Comparison of ENCODE assay signal across 19 cellular contexts in genomic region chr3:40455328-40455727, GRCh38. TPM values are rescaled to one million over a fixed set of nuclear protein-coding genes. Genes with fewer than 3 reads are reported as not detected.
DNase-seq lines count a peak whose midpoint lies in the region; ATAC-seq and TF ChIP-seq lines count a peak whose summit lies in the region.
"Had no signal": no experiment of that assay in that cellular context is flagged by ENCODE, and none has a peak within 500 bp of the region (broad histone marks: within the 10 kb centered on the region; RNA-seq: fewer than 3 reads in every experiment).

No MANE protein-coding gene starts in this region.

- H3K4me1 Mint-ChIP-seq in CD4-positive, CD25-positive, alpha-beta regulatory T cell, result peaks cover 13 to 62% (median 36%) of the 10 kb centered on the region in 4 donors
- H3K4me1 Mint-ChIP-seq in CD8-positive, alpha-beta T cell (ENCODE audit: low read depth), result peaks cover 49% of the 10 kb centered on the region
- H3K4me1 Mint-ChIP-seq in activated T-helper 2 cell treated with anti-CD3 and anti-CD28 coated beads, Interferon-gamma antibody, Interleukin-2, Interleukin-4, amounts not matched to agents 10 μg/mL and 5 μg/mL and 100 μg/mL, durations not matched to agents 14 hours and 24 hours and 36 hours (ENCODE audit: low read depth), result peaks cover 38% of the 10 kb centered on the region
- peaks cover 24 to 71% (median 52%) of the 10 kb centered on the region in 7 donors for H3K4me1 Mint-ChIP-seq in naive thymus-derived CD4-positive, alpha-beta T cell

- DNase-seq in CD4-positive, CD25-positive, alpha-beta regulatory T cell, result no peak
- DNase-seq in CD8-positive, alpha-beta T cell, result no peak
- no peak for DNase-seq in activated T-helper 2 cell treated with anti-CD3 and anti-CD28 coated beads, Interferon-gamma antibody, Interleukin-2, Interleukin-4, amounts not matched to agents 10 μg/mL and 5 μg/mL and 100 μg/mL, durations not matched to agents 14 hours and 24 hours and 36 hours (ENCODE audit: low spot score)
- DNase-seq in naive thymus-derived CD4-positive, alpha-beta T cell, result no peak
- DNase-seq in amygdala (lab: John Stamatoyannopoulos, UW) (no peak), GM10266 (ENCODE audit: extremely low spot score) (no peak), ascending aorta (ENCODE audit: low spot score in 2 of 2) (no peak)
- DNase-seq: AML-193; esophagus squamous epithelium; HCEC 1CT; head of caudate nucleus; left ventricle myocardium inferior; NCI-H1048; NCI-H2029 treated with DMSO at 0.1 percent for 48 hours; stimulated activated CD4-positive, alpha-beta T cell treated with anti-CD3 and anti-CD28 coated beads, Interleukin-4, amount 100 ng/mL, for 24 hours; SW 1271; WERI-Rb-1 had no signal

- no peak overlapping the region for H3K4me3 ChIP-seq in CD4-positive, CD25-positive, alpha-beta regulatory T cell (ENCODE audit: low read depth, low read length)
- no peak overlapping the region for H3K4me3 ChIP-seq in CD8-positive, alpha-beta T cell (ENCODE audit: low read depth, low read length)
- H3K4me3 ChIP-seq in naive thymus-derived CD4-positive, alpha-beta T cell (ENCODE audit: low read length), result no peak overlapping the region
- no peak overlapping the region for H3K4me3 ChIP-seq in ascending aorta
- H3K4me3 ChIP-seq: esophagus squamous epithelium, left ventricle myocardium inferior had no signal

- H3K4me1 ChIP-seq in CD4-positive, CD25-positive, alpha-beta regulatory T cell (ENCODE audit: control insufficient read depth, insufficient read depth, low read length, poor library complexity, severe bottlenecking), result peaks cover 32% of the 10 kb centered on the region
- H3K4me1 ChIP-seq in CD8-positive, alpha-beta T cell (ENCODE audit: insufficient read depth, low read length), result peaks cover 35% of the 10 kb centered on the region
- peaks cover 22 to 28% of the 10 kb centered on the region in 2 donors for H3K4me1 ChIP-seq in naive thymus-derived CD4-positive, alpha-beta T cell (ENCODE audit: control insufficient read depth in 2 of 2, insufficient read depth in 2 of 2, low read length in 2 of 2)
- H3K4me1 ChIP-seq in ascending aorta, result peaks cover 0 to 22% of the 10 kb centered on the region in 2 donors

- POLR2A ChIA-PET in CD8-positive, alpha-beta T cell (lab: Charles Lee), result no interaction called here
- POLR2A ChIA-PET in naive thymus-derived CD4-positive, alpha-beta T cell (lab: Charles Lee), result interaction anchor here (4.9 kb wide), 1 partner anchor 70 kb away, joined by 37 read pairs; the partner anchor contains the start of gene ZNF621

- no peaks in the 10 kb centered on the region for H3K9me3 ChIP-seq in CD4-positive, CD25-positive, alpha-beta regulatory T cell (ENCODE audit: control insufficient read depth in 2 of 2, low read length in 2 of 2)
- no peaks in the 10 kb centered on the region for H3K9me3 ChIP-seq in CD8-positive, alpha-beta T cell (ENCODE audit: low read length)
- no peaks in the 10 kb centered on the region for H3K9me3 ChIP-seq in naive thymus-derived CD4-positive, alpha-beta T cell (ENCODE audit: control insufficient read depth in 2 of 3, low read length in 3 of 3)
- no peaks in the 10 kb centered on the region for H3K9me3 ChIP-seq in ascending aorta
- H3K9me3 ChIP-seq: esophagus squamous epithelium, left ventricle myocardium inferior had no signal

- no peaks in the 10 kb centered on the region for H3K27me3 ChIP-seq in CD4-positive, CD25-positive, alpha-beta regulatory T cell (ENCODE audit: control insufficient read depth, insufficient read depth, low read length)
- H3K27me3 ChIP-seq in CD8-positive, alpha-beta T cell (ENCODE audit: insufficient read depth, low read length), result no peaks in the 10 kb centered on the region
- H3K27me3 ChIP-seq in naive thymus-derived CD4-positive, alpha-beta T cell (ENCODE audit: control insufficient read depth in 2 of 2, insufficient read depth in 2 of 2, low read length in 2 of 2), result no peaks in the 10 kb centered on the region
- H3K27me3 ChIP-seq in ascending aorta, result no peaks in the 10 kb centered on the region
- H3K27me3 ChIP-seq: esophagus squamous epithelium had no signal

- CTCF ChIA-PET in CD8-positive, alpha-beta T cell (lab: Charles Lee), result no interaction called here
- CTCF ChIA-PET in naive thymus-derived CD4-positive, alpha-beta T cell (lab: Charles Lee), result no interaction called here

- no peak for TF ChIP-seq CTCF in CD8-positive, alpha-beta T cell (IDR thresholded peaks at IDR 0.05)
- TF ChIP-seq CTCF in GM10266 (IDR thresholded peaks at IDR 0.05; ENCODE audit: control insufficient read depth, insufficient read depth, low read depth, missing control alignments) (no peak), ascending aorta (IDR thresholded peaks at IDR 0.05) (no peak)

- H3K4me3 Mint-ChIP-seq in CD4-positive, CD25-positive, alpha-beta regulatory T cell, result peak overlapping the region; percentile 83 to 96 (median 90)
- H3K4me3 Mint-ChIP-seq in CD8-positive, alpha-beta T cell, result peak overlapping the region; percentile 91
- H3K4me3 Mint-ChIP-seq in activated T-helper 2 cell treated with anti-CD3 and anti-CD28 coated beads, Interferon-gamma antibody, Interleukin-2, Interleukin-4, amounts not matched to agents 10 μg/mL and 5 μg/mL and 100 μg/mL, durations not matched to agents 14 hours and 24 hours and 36 hours (ENCODE audit: low read depth), result peak overlapping the region; percentile 89
- H3K4me3 Mint-ChIP-seq in naive thymus-derived CD4-positive, alpha-beta T cell, result peak overlapping the region in 8 of 10 donors; percentile 16 to 98 (median 88)

- H3K36me3 Mint-ChIP-seq in CD4-positive, CD25-positive, alpha-beta regulatory T cell, result peaks cover 16% of the 10 kb centered on the region
- peaks cover 41% of the 10 kb centered on the region for H3K36me3 Mint-ChIP-seq in CD8-positive, alpha-beta T cell
- H3K36me3 Mint-ChIP-seq in activated T-helper 2 cell treated with anti-CD3 and anti-CD28 coated beads, Interferon-gamma antibody, Interleukin-2, Interleukin-4, amounts not matched to agents 10 μg/mL and 5 μg/mL and 100 μg/mL, durations not matched to agents 14 hours and 24 hours and 36 hours (ENCODE audit: low read depth), result peaks cover 25% of the 10 kb centered on the region
- H3K36me3 Mint-ChIP-seq in naive thymus-derived CD4-positive, alpha-beta T cell, result peaks cover 0 to 22% (median 15%) of the 10 kb centered on the region in 5 donors

- H3K27ac Mint-ChIP-seq in CD4-positive, CD25-positive, alpha-beta regulatory T cell, result peak overlapping the region in 1 of 3 donors; percentile 98
- H3K27ac Mint-ChIP-seq in CD8-positive, alpha-beta T cell, result no peak overlapping the region
- no peak overlapping the region for H3K27ac Mint-ChIP-seq in activated T-helper 2 cell treated with anti-CD3 and anti-CD28 coated beads, Interferon-gamma antibody, Interleukin-2, Interleukin-4, amounts not matched to agents 10 μg/mL and 5 μg/mL and 100 μg/mL, durations not matched to agents 14 hours and 24 hours and 36 hours
- H3K27ac Mint-ChIP-seq in naive thymus-derived CD4-positive, alpha-beta T cell, result peak overlapping the region in 5 of 9 donors; percentile 36 to 98 (median 95)

- intact Hi-C loops in CD8-positive, alpha-beta T cell (cut with DNase I, micrococcal nuclease), result loop anchor here (5.0 to 10.0 kb wide), 4 partner anchors 742 to 1403 kb away; partner anchors contain the start of genes CTNNB1 (in 1 of the 2), SCN11A (in 1 of the 2) and WDR48 (in 1 of the 2)
- intact Hi-C loops in activated T-helper 2 cell treated with anti-CD3 and anti-CD28 coated beads, Interferon-gamma antibody, Interleukin-2, Interleukin-4, amounts not matched to agents 10 μg/mL and 5 μg/mL and 100 μg/mL, durations not matched to agents 14 hours and 24 hours and 36 hours (cut with micrococcal nuclease), result loop anchor here (10.0 kb wide), 1 partner anchor 1639 kb away; the partner anchor contains the start of gene TRAK1
- intact Hi-C loops in naive thymus-derived CD4-positive, alpha-beta T cell (cut with micrococcal nuclease), result loop anchor here in 1 of 2 donors (5.0 to 10.0 kb wide), 3 partner anchors 1051 to 1559 kb away; partner anchors contain the start of genes RPSA, SCN11A and WDR48
- intact Hi-C loops in ascending aorta (cut with DNase I), result loop anchor here (10.0 kb wide), 5 partner anchors 419 to 1509 kb away; partner anchors contain the start of genes SLC25A38 and ULK4

- H3K36me3 ChIP-seq in CD4-positive, CD25-positive, alpha-beta regulatory T cell (ENCODE audit: control insufficient read depth, insufficient read depth, low read length), result peaks cover 19% of the 10 kb centered on the region
- H3K36me3 ChIP-seq in CD8-positive, alpha-beta T cell (ENCODE audit: insufficient read depth, low read length), result peaks cover 19% of the 10 kb centered on the region
- peaks cover 8 to 21% (median 10%) of the 10 kb centered on the region in 3 experiments for H3K36me3 ChIP-seq in naive thymus-derived CD4-positive, alpha-beta T cell (ENCODE audit: control insufficient read depth in 2 of 3, insufficient read depth in 3 of 3, low read length in 3 of 3)
- H3K36me3 ChIP-seq in ascending aorta, result peaks cover 17 to 21% of the 10 kb centered on the region in 2 donors

- H3K9me3 Mint-ChIP-seq in CD4-positive, CD25-positive, alpha-beta regulatory T cell, result peaks cover 0 to 2% (median 0%) of the 10 kb centered on the region in 7 donors
- H3K9me3 Mint-ChIP-seq in CD8-positive, alpha-beta T cell, result no peaks in the 10 kb centered on the region
- H3K9me3 Mint-ChIP-seq in activated T-helper 2 cell treated with anti-CD3 and anti-CD28 coated beads, Interferon-gamma antibody, Interleukin-2, Interleukin-4, amounts not matched to agents 10 μg/mL and 5 μg/mL and 100 μg/mL, durations not matched to agents 14 hours and 24 hours and 36 hours, result no peaks in the 10 kb centered on the region
- peaks cover 0 to 4% (median 0%) of the 10 kb centered on the region in 11 donors for H3K9me3 Mint-ChIP-seq in naive thymus-derived CD4-positive, alpha-beta T cell

- no peak for ATAC-seq in CD4-positive, CD25-positive, alpha-beta regulatory T cell (ENCODE audit: low read depth in 2 of 2)
- no peak for ATAC-seq in CD8-positive, alpha-beta T cell
- no peak for ATAC-seq in naive thymus-derived CD4-positive, alpha-beta T cell

- H3K27ac ChIP-seq in CD4-positive, CD25-positive, alpha-beta regulatory T cell (ENCODE audit: insufficient read depth, low read length, poor library complexity, severe bottlenecking), result no peak overlapping the region
- no peak overlapping the region for H3K27ac ChIP-seq in CD8-positive, alpha-beta T cell (ENCODE audit: low read depth, low read length)
- H3K27ac ChIP-seq in naive thymus-derived CD4-positive, alpha-beta T cell (ENCODE audit: low read depth, low read length), result no peak overlapping the region
- no peak overlapping the region for H3K27ac ChIP-seq in ascending aorta
- H3K27ac ChIP-seq: esophagus squamous epithelium, KMS-11, left ventricle myocardium inferior, skin epidermis, WERI-Rb-1 had no signal

- H3K27me3 Mint-ChIP-seq in CD4-positive, CD25-positive, alpha-beta regulatory T cell, result peaks cover 6% of the 10 kb centered on the region
- H3K27me3 Mint-ChIP-seq in CD8-positive, alpha-beta T cell (ENCODE audit: low read depth), result no peaks in the 10 kb centered on the region
- H3K27me3 Mint-ChIP-seq in activated T-helper 2 cell treated with anti-CD3 and anti-CD28 coated beads, Interferon-gamma antibody, Interleukin-2, Interleukin-4, amounts not matched to agents 10 μg/mL and 5 μg/mL and 100 μg/mL, durations not matched to agents 14 hours and 24 hours and 36 hours (ENCODE audit: low read depth), result no peaks in the 10 kb centered on the region
- no peaks in the 10 kb centered on the region for H3K27me3 Mint-ChIP-seq in naive thymus-derived CD4-positive, alpha-beta T cell

RNA-seq across cellular contexts. Expression of gene RPL14, which starts 1.8 kb away (rescaled TPM):
- 2,234 TPM for total RNA-seq in CD4-positive, CD25-positive, alpha-beta regulatory T cell
- 1,000 to 10,000 TPM in 3 of 4 donors, 100 to 1,000 TPM in 1; 926 to 1,854 (median 1,324) TPM for polyA plus RNA-seq in CD4-positive, CD25-positive, alpha-beta regulatory T cell
- total RNA-seq in CD8-positive, alpha-beta T cell, result 1,000 to 10,000 TPM; 2,937 to 3,143 TPM
- total RNA-seq in activated T-helper 2 cell treated with anti-CD3 and anti-CD28 coated beads, Interferon-gamma antibody, Interleukin-2, Interleukin-4, amounts not matched to agents 10 μg/mL and 5 μg/mL and 100 μg/mL, durations not matched to agents 14 hours and 24 hours and 36 hours, result 2,421 and 2,433 TPM in 2 replicates
- total RNA-seq in naive thymus-derived CD4-positive, alpha-beta T cell, result 1,000 to 10,000 TPM; 2,135 to 3,746 (median 3,320) TPM
- polyA plus RNA-seq in naive thymus-derived CD4-positive, alpha-beta T cell, result 1,000 to 10,000 TPM; 1,689 to 2,002 TPM
- 162 TPM for total RNA-seq in ascending aorta

RNA-seq across cellular contexts. Expression of gene ZNF619, which starts 21.6 kb away (rescaled TPM):
- total RNA-seq in CD4-positive, CD25-positive, alpha-beta regulatory T cell, result 5.3 TPM
- 1 to 10 TPM; 2.1 to 4.0 (median 3.2) TPM for polyA plus RNA-seq in CD4-positive, CD25-positive, alpha-beta regulatory T cell
- total RNA-seq in CD8-positive, alpha-beta T cell, result 1 to 10 TPM; 2.2 to 4.1 TPM
- 7.8 and 9.1 TPM in 2 replicates for total RNA-seq in activated T-helper 2 cell treated with anti-CD3 and anti-CD28 coated beads, Interferon-gamma antibody, Interleukin-2, Interleukin-4, amounts not matched to agents 10 μg/mL and 5 μg/mL and 100 μg/mL, durations not matched to agents 14 hours and 24 hours and 36 hours
- total RNA-seq in naive thymus-derived CD4-positive, alpha-beta T cell, result 10 to 100 TPM in 3 of 5 experiments, 1 to 10 TPM in 2; 5.0 to 13.9 (median 12.3) TPM
- 1 to 10 TPM; 2.9 to 3.2 TPM for polyA plus RNA-seq in naive thymus-derived CD4-positive, alpha-beta T cell
- total RNA-seq in ascending aorta, result 1.4 TPM

RNA-seq across cellular contexts. Expression of gene ZNF620, which starts 50.5 kb away (rescaled TPM):
- total RNA-seq in CD4-positive, CD25-positive, alpha-beta regulatory T cell, result 2.4 TPM
- 1 to 10 TPM; 2.6 to 4.5 (median 3.4) TPM for polyA plus RNA-seq in CD4-positive, CD25-positive, alpha-beta regulatory T cell
- total RNA-seq in CD8-positive, alpha-beta T cell, result 1 to 10 TPM in 1 of 2 experiments, under 1 TPM in 1; 0.84 to 1.9 TPM
- total RNA-seq in activated T-helper 2 cell treated with anti-CD3 and anti-CD28 coated beads, Interferon-gamma antibody, Interleukin-2, Interleukin-4, amounts not matched to agents 10 μg/mL and 5 μg/mL and 100 μg/mL, durations not matched to agents 14 hours and 24 hours and 36 hours, result 6.3 and 6.7 TPM in 2 replicates
- total RNA-seq in naive thymus-derived CD4-positive, alpha-beta T cell, result 1 to 10 TPM; 1.3 to 6.4 (median 3.3) TPM
- polyA plus RNA-seq in naive thymus-derived CD4-positive, alpha-beta T cell, result 1 to 10 TPM; 3.6 to 3.8 TPM
- not detected for total RNA-seq in ascending aorta

Comparison
In these comparisons a context has a peak if more than half of its experiments do, and no peak if none do; other contexts are left out.
1. H3K27ac Mint-ChIP-seq: peak in naive thymus-derived CD4-positive, alpha-beta T cell (5 of 9); none in CD8-positive, alpha-beta T cell (single experiment) and activated T-helper 2 cell treated with anti-CD3 and anti-CD28 coated beads, Interferon-gamma antibody, Interleukin-2, Interleukin-4, amounts not matched to agents 10 μg/mL and 5 μg/mL and 100 μg/mL, durations not matched to agents 14 hours and 24 hours and 36 hours (single experiment).
2. RNA of gene RPL14, which starts 1.8 kb away (total RNA-seq): 2,135 to 3,746 TPM in naive thymus-derived CD4-positive, alpha-beta T cell, 2,937 to 3,143 TPM in CD8-positive, alpha-beta T cell, 2,421 to 2,433 TPM in activated T-helper 2 cell treated with anti-CD3 and anti-CD28 coated beads, Interferon-gamma antibody, Interleukin-2, Interleukin-4, amounts not matched to agents 10 μg/mL and 5 μg/mL and 100 μg/mL, durations not matched to agents 14 hours and 24 hours and 36 hours and 2,234 TPM in CD4-positive, CD25-positive, alpha-beta regulatory T cell (single experiment); 162 TPM in ascending aorta (single experiment); every median in the first group is over 10 times any median in the second.
3. Peak in every context shown above with its lines, with median percentiles within 50 percentile points of each other: H3K4me3 Mint-ChIP-seq.